In the genomic region with DNA sequence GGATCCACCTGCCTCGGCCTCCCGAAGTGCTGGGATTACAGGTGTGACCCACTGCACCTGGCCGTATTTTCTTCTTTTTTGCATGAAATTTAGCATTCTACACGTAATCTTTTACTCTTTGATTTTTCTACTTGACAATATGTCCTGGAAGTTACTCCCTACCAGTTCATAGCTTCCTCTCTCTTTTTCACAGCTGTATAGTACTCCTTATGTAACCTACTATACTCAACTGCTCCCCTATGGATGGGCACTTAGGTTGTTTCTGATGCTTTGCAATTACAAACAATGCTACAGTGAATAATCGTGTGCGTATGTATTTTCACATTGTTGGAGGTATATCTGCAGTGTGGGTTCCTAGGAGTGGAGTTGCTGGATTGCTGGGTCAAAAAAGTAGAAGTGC, we compare ENCODE assay signal across 35 cellular contexts.
DNase-seq lines count a peak whose midpoint lies in the region; ATAC-seq, FAIRE-seq and TF ChIP-seq lines count a peak whose summit lies in the region.
"Had no signal": no experiment of that assay in that cellular context is flagged by ENCODE, and none has a peak within 500 bp of the region (broad histone marks: within the 10 kb centered on the region; RNA-seq: fewer than 3 reads in every experiment).

No MANE protein-coding gene starts in this region.

- H2BK12ac ChIP-seq in H1 (ENCODE audit: low read depth, low read length) (no peak overlapping the region), trophoblast cell (ENCODE audit: low read length) (no peak overlapping the region)

- no peak overlapping the region for H4K8ac ChIP-seq in H1 (ENCODE audit: extremely low read depth, insufficient read depth, low read length)
- no peak overlapping the region for H4K8ac ChIP-seq in trophoblast cell (ENCODE audit: low read depth, low read length)

- no TSS peak for BruUV-seq in HepG2 (replicated peaks; lab: Mats Ljungman, UMichigan)
- no TSS peak for BruUV-seq in K562 (replicated peaks; lab: Mats Ljungman, UMichigan)
- BruUV-seq in PC-9 (replicated peaks; lab: Mats Ljungman, UMichigan): no TSS peak

- no peak for ATAC-seq in HepG2
- ATAC-seq in right lobe of liver: no peak
- ATAC-seq in K562: no peak
- ATAC-seq in HG03097 (IDR thresholded peaks at IDR 0.05; ENCODE audit: low FRiP score, unreplicated experiment): no peak
- ATAC-seq: A549; CD8-positive, alpha-beta T cell had no signal

- H2AK5ac ChIP-seq in H1 (ENCODE audit: low read depth, low read length) (no peak overlapping the region), trophoblast cell (ENCODE audit: low read length) (no peak overlapping the region)

- FAIRE-seq in HepG2 (lab: Jason Lieb, UNC) (no peak), K562 (lab: Jason Lieb, UNC) (no peak), H1 (lab: Jason Lieb, UNC) (no peak)
- FAIRE-seq: A204.1, A549, D721Med had no signal

- H3K79me1 ChIP-seq in H1 (ENCODE audit: low read depth, low read length) (no peaks in the 10 kb centered on the region), trophoblast cell (ENCODE audit: low read length) (no peaks in the 10 kb centered on the region)

- peaks cover 38% of the 10 kb centered on the region for H3K4me1 ChIP-seq in HepG2 (ENCODE audit: insufficient read depth, low read length)
- H3K4me1 ChIP-seq in right lobe of liver: no peaks in the 10 kb centered on the region
- H3K4me1 ChIP-seq in HEK293 (ENCODE audit: control insufficient read depth, insufficient read depth, low read length): no peaks in the 10 kb centered on the region; the same call in 1 of the 2 replicates
- no peaks in the 10 kb centered on the region for H3K4me1 ChIP-seq in K562 (replicated peaks in 1 of 2; ENCODE audit: control insufficient read depth in 2 of 2, insufficient read depth in 2 of 2, low read length in 2 of 2)
- H3K4me1 ChIP-seq in H1 (replicated peaks in 1 of 4; ENCODE audit: control insufficient read depth in 3 of 4, insufficient read depth in 4 of 4, low read length in 3 of 4): peaks cover 0 to 5% (median 1%) of the 10 kb centered on the region in 4 experiments; a peak in 1 of 7 replicates
- H3K4me1 ChIP-seq in trophoblast cell (ENCODE audit: control insufficient read depth in 1 of 2, insufficient read depth in 2 of 2, low read length in 2 of 2): no peaks in the 10 kb centered on the region
- H3K4me1 ChIP-seq in PC-9 (replicated peaks; ENCODE audit: insufficient read depth): 0 out of 2 replicates have a peak, but pooled peaks cover 7% of the 10 kb centered on the region
- H3K4me1 ChIP-seq: BLaER1, Caco-2 had no signal

- H3K56ac ChIP-seq in H1 (replicated peaks; ENCODE audit: insufficient read length, low read depth, low read length): no peak overlapping the region

- H2BK5ac ChIP-seq in H1 (ENCODE audit: low read depth, low read length): no peak overlapping the region
- H2BK5ac ChIP-seq in trophoblast cell (ENCODE audit: low read depth, low read length, poor library complexity): no peak overlapping the region

- no peaks in the 10 kb centered on the region for H4K20me1 ChIP-seq in HepG2 (ENCODE audit: insufficient read depth, low read length)
- H4K20me1 ChIP-seq in K562 (replicated peaks; ENCODE audit: control insufficient read depth, insufficient read depth, low read length): no peaks in the 10 kb centered on the region
- peaks cover 0 to 4% of the 10 kb centered on the region in 2 experiments for H4K20me1 ChIP-seq in H1 (replicated peaks in 1 of 2; ENCODE audit: control insufficient read depth in 1 of 2, insufficient read depth in 2 of 2, low read length in 2 of 2)
- no peaks in the 10 kb centered on the region for H4K20me1 ChIP-seq in PC-9 (ENCODE audit: insufficient read depth)
- H4K20me1 ChIP-seq: BLaER1; BLaER1 treated with 17β-estradiol and CSF1 and Interleukin-3, amounts not matched to agents 10 nM and 100 nM had no signal

- WGBS in HepG2 (ENCODE audit: low lambda C conversion rate): 88% methylated on average over 6 of the region's 6 CpGs
- WGBS in right lobe of liver (ENCODE audit: insufficient coverage, low coverage, low lambda C conversion rate, missing lambda C conversion rate): 90% methylated on average over 6 of the region's 6 CpGs
- 9% methylated on average over 6 of the region's 6 CpGs for WGBS in K562 (ENCODE audit: insufficient coverage, low coverage, missing lambda C conversion rate)
- 88% methylated on average over 6 of the region's 6 CpGs; no CpG with 5 or more reads in 1 of the 2 experiments for WGBS in H1 (ENCODE audit: extremely low coverage in 1 of 2, insufficient coverage in 1 of 2, insufficient read length in 1 of 2, insufficient replicate concordance in 2 of 2, low coverage in 1 of 2, low lambda C conversion rate in 2 of 2, missing lambda C conversion rate in 1 of 2), 2 experiments
- no CpG with 5 or more reads among the region's 6 CpGs for WGBS in trophoblast cell (ENCODE audit: extremely low coverage, insufficient coverage, insufficient read length)

- H3K9me1 ChIP-seq in K562 (ENCODE audit: control insufficient read depth, insufficient read depth, low read length): no peaks in the 10 kb centered on the region

- TF ChIP-seq EP300 in HepG2 (IDR thresholded peaks at IDR 0.05; ENCODE audit: low read depth in 2 of 2, low read length in 2 of 2) (no peak), HepG2 (CRISPR knock-in tag; IDR thresholded peaks at IDR 0.05; ENCODE audit: borderline replicate concordance) (no peak), K562 (IDR thresholded peaks at IDR 0.05; ENCODE audit: low read length) (no peak), H1 (IDR thresholded peaks at IDR 0.05; ENCODE audit: borderline replicate concordance in 1 of 2, low read depth in 2 of 2, low read length in 2 of 2) (no peak)

- H3K23ac ChIP-seq in H1 (ENCODE audit: insufficient read length) (no peak overlapping the region), trophoblast cell (ENCODE audit: low read length) (no peak overlapping the region)

- H2BK120ac ChIP-seq in H1 (replicated peaks; ENCODE audit: low read depth, low read length) (no peak overlapping the region), trophoblast cell (ENCODE audit: insufficient read depth, low read length, poor library complexity) (no peak overlapping the region)

- H4K91ac ChIP-seq in H1 (replicated peaks; ENCODE audit: insufficient read length, low read length) (no peak overlapping the region), trophoblast cell (ENCODE audit: low read depth, low read length) (no peak overlapping the region)

- no peak overlapping the region for H4K5ac ChIP-seq in H1 (ENCODE audit: insufficient read length, low read depth, low read length)

- no peak overlapping the region for H2BK15ac ChIP-seq in H1 (ENCODE audit: low read length)

- no peaks in the 10 kb centered on the region for H3K9me2 ChIP-seq in PC-9 (ENCODE audit: insufficient read depth)

- no peak for TF ChIP-seq CTCF in HepG2 (CRISPR knock-in tag; IDR thresholded peaks at IDR 0.05)
- no peak for TF ChIP-seq CTCF in right lobe of liver (IDR thresholded peaks at IDR 0.05)
- no peak for TF ChIP-seq CTCF in HEK293 (tag by site-specific recombination; IDR thresholded peaks at IDR 0.05)
- TF ChIP-seq CTCF in K562 (IDR thresholded peaks at IDR 0.05 in 2 of 3, conservative IDR thresholded peaks at IDR 0.05 in 1 of 3; ENCODE audit: insufficient read depth in 2 of 3, low read depth in 1 of 3, low read length in 3 of 3): no peak
- TF ChIP-seq CTCF in H1 (IDR thresholded peaks at IDR 0.05; ENCODE audit: control extremely low read depth in 1 of 3, insufficient read depth in 1 of 3, low read depth in 1 of 3, low read length in 3 of 3): no peak
- no peak for TF ChIP-seq CTCF in PC-9 (conservative IDR thresholded peaks at IDR 0.05)

- H3K14ac ChIP-seq in H1 (ENCODE audit: insufficient read length) (no peak overlapping the region), trophoblast cell (ENCODE audit: low read length) (no peak overlapping the region)

- H3K36me3 ChIP-seq in HepG2 (replicated peaks in 1 of 2; ENCODE audit: control insufficient read depth in 1 of 2, insufficient read depth in 2 of 2, low read length in 2 of 2): no peaks in the 10 kb centered on the region
- H3K36me3 ChIP-seq in right lobe of liver: no peaks in the 10 kb centered on the region
- H3K36me3 ChIP-seq in HEK293 (ENCODE audit: control insufficient read depth in 2 of 2, insufficient read depth in 1 of 2, low read length in 2 of 2): no peaks in the 10 kb centered on the region
- H3K36me3 ChIP-seq in K562 (ENCODE audit: control insufficient read depth, insufficient read depth, low read length): no peaks in the 10 kb centered on the region
- H3K36me3 ChIP-seq in H1 (ENCODE audit: control insufficient read depth in 2 of 4, insufficient read depth in 4 of 4, low read length in 3 of 4): no peaks in the 10 kb centered on the region
- no peaks in the 10 kb centered on the region for H3K36me3 ChIP-seq in trophoblast cell (ENCODE audit: control insufficient read depth in 1 of 2, insufficient read depth in 2 of 2, low read length in 2 of 2)
- no peaks in the 10 kb centered on the region for H3K36me3 ChIP-seq in PC-9 (ENCODE audit: low read depth)
- H3K36me3 ChIP-seq: BE2C; BLaER1; BLaER1 treated with 17β-estradiol and CSF1 and Interleukin-3, amounts not matched to agents 10 nM and 100 nM had no signal

- H3K4me2 ChIP-seq in HepG2 (ENCODE audit: low read depth, low read length) (no peak overlapping the region), K562 (ENCODE audit: insufficient read depth, low read length) (no peak overlapping the region), H1 (ENCODE audit: insufficient read depth in 1 of 2, low read depth in 2 of 2, low read length in 2 of 2) (no peak overlapping the region), trophoblast cell (ENCODE audit: low read length) (no peak overlapping the region), PC-9 (no peak overlapping the region)
- H3K4me2 ChIP-seq: A549; BLaER1; BLaER1 treated with 17β-estradiol and CSF1 and Interleukin-3, amounts not matched to agents 10 nM and 100 nM had no signal

- H2BK20ac ChIP-seq in H1 (ENCODE audit: low read length): no peak overlapping the region

- H3K4me3 ChIP-seq in HepG2 (replicated peaks in 1 of 3; ENCODE audit: insufficient read depth in 1 of 3, low read depth in 2 of 3, low read length in 3 of 3): no peak overlapping the region
- no peak overlapping the region for H3K4me3 ChIP-seq in right lobe of liver
- H3K4me3 ChIP-seq in HEK293 (ENCODE audit: low read depth, low read length): no peak overlapping the region
- no peak overlapping the region for H3K4me3 ChIP-seq in K562
- H3K4me3 ChIP-seq in H1 (ENCODE audit: extremely low read depth in 1 of 4, insufficient read depth in 2 of 4, low read depth in 3 of 4, low read length in 4 of 4): no peak overlapping the region
- no peak overlapping the region for H3K4me3 ChIP-seq in trophoblast cell (ENCODE audit: low read depth, low read length)
- H3K4me3 ChIP-seq in PC-9: no peak overlapping the region
- H3K4me3 ChIP-seq: A549; BLaER1; BLaER1 treated with 17β-estradiol and CSF1 and Interleukin-3, amounts not matched to agents 10 nM and 100 nM had no signal

- peaks cover 4% of the 10 kb centered on the region; the same call in 1 of the 2 replicates for H3K23me2 ChIP-seq in H1 (ENCODE audit: low read depth, low read length)

- in situ Hi-C loops in HepG2 (cut with HindIII; ENCODE audit: extremely low pct_ligation_motif_present, low pct_unique_long_range_greater_than_20kb) (no loop called here), K562 (cut with MboI) (no loop called here)

- H3K27me3 ChIP-seq in HepG2 (ENCODE audit: control insufficient read depth in 1 of 2, insufficient read depth in 2 of 2, low read length in 2 of 2): no peaks in the 10 kb centered on the region
- H3K27me3 ChIP-seq in right lobe of liver: no peaks in the 10 kb centered on the region
- H3K27me3 ChIP-seq in K562 (ENCODE audit: control insufficient read depth in 2 of 2, insufficient read depth in 2 of 2, low read length in 2 of 2): peaks cover 0 to 32% of the 10 kb centered on the region in 2 experiments; a peak in 3 of 5 replicates
- H3K27me3 ChIP-seq in H1 (replicated peaks in 1 of 4; ENCODE audit: control insufficient read depth in 3 of 4, extremely low read depth in 1 of 4, insufficient read depth in 3 of 4, low read length in 3 of 4): 0 out of 7 replicates have a peak, but pooled peaks cover 0 to 3% (median 0%) of the 10 kb centered on the region in 4 experiments
- no peaks in the 10 kb centered on the region for H3K27me3 ChIP-seq in trophoblast cell (ENCODE audit: insufficient read depth, low read length)
- H3K27me3 ChIP-seq in PC-9 (ENCODE audit: insufficient read depth, low read depth): no peaks in the 10 kb centered on the region
- H3K27me3 ChIP-seq: BE2C; BLaER1; BLaER1 treated with 17β-estradiol and CSF1 and Interleukin-3, amounts not matched to agents 10 nM and 100 nM had no signal

- no peak for TF ChIP-seq RAD21 in HepG2 (CRISPR knock-in tag; IDR thresholded peaks at IDR 0.05)
- no peak for TF ChIP-seq RAD21 in K562 (CRISPR knock-in tag; conservative IDR thresholded peaks at IDR 0.05 in 1 of 2, IDR thresholded peaks at IDR 0.05 in 1 of 2)
- TF ChIP-seq RAD21 in H1 (IDR thresholded peaks at IDR 0.05 in 1 of 2, conservative IDR thresholded peaks at IDR 0.05 in 1 of 2; ENCODE audit: low read depth in 2 of 2, low read length in 2 of 2): no peak

- CTCF ChIA-PET in HepG2 (lab: Yijun Ruan, JAX; ENCODE audit: low intra/inter-chr PET ratio, low total read pairs) (no interaction called here), HEK293 (lab: Yijun Ruan, JAX) (interaction anchor here (0.7 kb wide), 1 partner anchor 16 kb away, joined by 4 read pairs; no protein-coding TSS in a partner anchor), K562 (lab: Yijun Ruan, JAX; ENCODE audit: low intra/inter-chr PET ratio) (no interaction called here), H1 (lab: Charles Lee; ENCODE audit: partially characterized antibody) (interaction anchor here (0.6 kb wide), 1 partner anchor 14 kb away, joined by 4 read pairs; no protein-coding TSS in a partner anchor), PC-9 (lab: Charles Lee) (no interaction called here)

- no peak overlapping the region for H4K12ac ChIP-seq in trophoblast cell (ENCODE audit: low read depth, low read length)

- H3K18ac ChIP-seq in H1 (ENCODE audit: extremely low read depth, low read length): no peak overlapping the region
- H3K18ac ChIP-seq in trophoblast cell (ENCODE audit: low read length): no peak overlapping the region

- H3K4ac ChIP-seq in H1 (replicated peaks; ENCODE audit: insufficient read length, low read depth, low read length) (no peak overlapping the region), trophoblast cell (ENCODE audit: low read depth, low read length) (no peak overlapping the region)

- H3F3A ChIP-seq in PC-9 (ENCODE audit: insufficient read depth, low read depth): no peaks in the 10 kb centered on the region

- no peaks in the 10 kb centered on the region for H3K9me3 ChIP-seq in HepG2 (ENCODE audit: low read length)
- H3K9me3 ChIP-seq in right lobe of liver: no peaks in the 10 kb centered on the region
- H3K9me3 ChIP-seq in HEK293 (ENCODE audit: control insufficient read depth, insufficient read depth, low read depth, low read length): no peaks in the 10 kb centered on the region
- no peaks in the 10 kb centered on the region for H3K9me3 ChIP-seq in K562 (replicated peaks; ENCODE audit: control insufficient read depth, insufficient read depth, low read depth, low read length)
- 0 out of 4 replicates have a peak, but pooled peaks cover 0 to 3% of the 10 kb centered on the region in 2 experiments for H3K9me3 ChIP-seq in H1 (ENCODE audit: insufficient read depth in 2 of 2, low read depth in 1 of 2, low read length in 1 of 2)
- H3K9me3 ChIP-seq in trophoblast cell (ENCODE audit: insufficient read depth, low read depth, low read length): peaks cover 4% of the 10 kb centered on the region
- H3K9me3 ChIP-seq in PC-9 (ENCODE audit: insufficient read depth, low read depth): no peaks in the 10 kb centered on the region
- H3K9me3 ChIP-seq: A549, BE2C, BLaER1 had no signal

- DNase-seq in HepG2 (ENCODE audit: low spot score) (no peak), right lobe of liver (no peak), K562 (ENCODE audit: extremely low read depth in 1 of 4, low spot score in 3 of 4) (no peak), H1 (ENCODE audit: low read depth in 1 of 2, low spot score in 2 of 2) (no peak), trophoblast cell (no peak), PC-9 (no peak)
- DNase-seq: 8988T; ACHN; AML-193; BE2C; C1 segment of cervical spinal cord; Caco-2; Calu3; CD4-positive, alpha-beta memory T cell; CD4-positive, alpha-beta T cell; CD4-positive, CD25-positive, alpha-beta regulatory T cell; CD8-positive, alpha-beta memory T cell; CD8-positive, alpha-beta T cell; COR-L47; DMS 273 treated with DMSO at 0.1 percent for 48 hours; DMS153; DMS53; DMS79; DMS79 treated with DMSO at 0.1 percent for 48 hours; DND-41; EL had no signal

- no peak overlapping the region for H3K27ac ChIP-seq in HepG2 (ENCODE audit: extremely low read length, insufficient read depth, low read length)
- no peak overlapping the region for H3K27ac ChIP-seq in right lobe of liver
- no peak overlapping the region for H3K27ac ChIP-seq in HEK293 (ENCODE audit: extremely low read depth, low read depth, low read length)
- H3K27ac ChIP-seq in K562 (ENCODE audit: extremely low read depth, low read depth, low read length): no peak overlapping the region
- H3K27ac ChIP-seq in H1 (ENCODE audit: low read depth, low read length): no peak overlapping the region
- H3K27ac ChIP-seq in trophoblast cell (ENCODE audit: low read depth, low read length): no peak overlapping the region
- no peak overlapping the region for H3K27ac ChIP-seq in PC-9
- H3K27ac ChIP-seq: 22Rv1; A549; BLaER1; BLaER1 treated with 17β-estradiol and CSF1 and Interleukin-3, amounts not matched to agents 10 nM and 100 nM; C4-2B had no signal

- H3K9ac ChIP-seq in HepG2 (ENCODE audit: insufficient read depth, low read depth, low read length): no peak overlapping the region
- no peak overlapping the region for H3K9ac ChIP-seq in K562 (ENCODE audit: insufficient read depth in 1 of 2, low read depth in 2 of 2, low read length in 2 of 2)
- H3K9ac ChIP-seq in H1 (replicated peaks in 1 of 4; ENCODE audit: extremely low read depth in 1 of 4, low read depth in 3 of 4, low read length in 3 of 4): no peak overlapping the region
- H3K9ac ChIP-seq in trophoblast cell (ENCODE audit: low read length): no peak overlapping the region
- H3K9ac ChIP-seq: BLaER1; BLaER1 treated with 17β-estradiol and CSF1 and Interleukin-3, amounts not matched to agents 10 nM and 100 nM had no signal

- POLR2A ChIA-PET in HepG2 (lab: Yijun Ruan, JAX) (no interaction called here), HEK293 (lab: Yijun Ruan, JAX) (no interaction called here), K562 (lab: Yijun Ruan, JAX) (no interaction called here), H1 (lab: Charles Lee; ENCODE audit: partially characterized antibody) (no interaction called here), PC-9 (lab: Charles Lee; ENCODE audit: unreplicated experiment) (no interaction called here)

- no peak for TF ChIP-seq POLR2A in HepG2 (IDR thresholded peaks at IDR 0.05; ENCODE audit: insufficient read depth in 1 of 2, low read depth in 2 of 2, low read length in 2 of 2)
- no peak for TF ChIP-seq POLR2A in right lobe of liver (IDR thresholded peaks at IDR 0.05)
- no peak for TF ChIP-seq POLR2A in K562 (conservative IDR thresholded peaks at IDR 0.05)
- no peak for TF ChIP-seq POLR2A in H1 (IDR thresholded peaks at IDR 0.05; ENCODE audit: control extremely low read depth in 1 of 2, low read depth in 2 of 2, low read length in 2 of 2)

- no peak overlapping the region for H2AFZ ChIP-seq in HepG2 (ENCODE audit: low read length)
- no peak overlapping the region for H2AFZ ChIP-seq in K562 (ENCODE audit: low read depth, low read length)
- H2AFZ ChIP-seq in H1 (ENCODE audit: low read length): no peak overlapping the region
- no peak overlapping the region for H2AFZ ChIP-seq in trophoblast cell (ENCODE audit: insufficient read depth, low read length, poor library complexity)
- no peak overlapping the region for H2AFZ ChIP-seq in PC-9

- intact Hi-C loops in HepG2 (cut with micrococcal nuclease; ENCODE audit: unreplicated experiment) (no loop called here), right lobe of liver (cut with DNase I) (no loop called here), K562 (cut with micrococcal nuclease) (no loop called here), PC-9 (cut with micrococcal nuclease; ENCODE audit: unreplicated experiment) (no loop called here)

- H3K79me2 ChIP-seq in HepG2 (ENCODE audit: insufficient read depth, low read length): no peaks in the 10 kb centered on the region
- H3K79me2 ChIP-seq in K562 (ENCODE audit: control insufficient read depth, insufficient read depth, low read length): no peaks in the 10 kb centered on the region
- no peaks in the 10 kb centered on the region for H3K79me2 ChIP-seq in H1 (ENCODE audit: control insufficient read depth in 1 of 2, insufficient read depth in 2 of 2, low read length in 2 of 2)
- H3K79me2 ChIP-seq in trophoblast cell (ENCODE audit: control insufficient read depth, insufficient read depth, low read length, poor library complexity): no peaks in the 10 kb centered on the region
- H3K79me2 ChIP-seq in PC-9 (ENCODE audit: low read depth): no peaks in the 10 kb centered on the region

Comparison
In these comparisons a context has a peak if more than half of its experiments do, and no peak if none do; other contexts are left out.
1. CTCF ChIA-PET loops: an anchor here in HEK293 (0.7 kb wide) and H1 (0.6 kb wide); none called in HepG2, K562 and PC-9.